1 cellular context compared by ENCODE assay signal in the genomic region with DNA sequence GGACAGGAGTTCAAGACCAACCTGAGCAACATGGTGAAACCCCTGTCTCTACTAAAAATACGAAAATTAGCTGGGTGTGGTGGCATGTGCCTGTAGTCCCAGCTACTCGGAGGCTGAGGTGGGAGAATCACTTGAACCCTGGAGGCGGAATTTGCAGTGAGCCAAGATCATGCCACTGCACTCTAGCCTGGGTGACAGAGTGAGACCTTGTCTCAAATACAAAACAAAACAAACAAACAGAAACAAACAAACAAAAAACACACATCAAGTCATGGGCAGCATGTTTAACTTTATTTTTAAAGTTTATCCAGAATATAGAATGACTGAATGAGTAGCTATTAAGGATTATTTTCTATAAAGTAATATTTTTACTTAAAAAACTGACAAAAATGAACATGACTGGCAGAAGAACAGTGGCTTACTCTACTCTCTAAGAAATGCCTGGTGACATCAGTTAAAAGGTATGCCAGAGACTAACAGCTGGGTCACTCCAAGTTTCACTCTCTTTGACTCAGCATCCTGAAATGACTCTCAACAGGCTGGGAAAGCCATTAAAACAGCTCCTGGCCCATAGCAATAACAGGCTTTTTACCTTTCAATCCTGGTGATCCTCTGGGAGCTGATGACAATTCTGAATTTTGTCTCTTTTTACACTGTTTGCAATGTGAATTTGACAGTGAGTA.
TF ChIP-seq lines count a peak whose summit lies in the region.

No MANE protein-coding gene starts in this region.

TF ChIP-seq in HepG2, 621 proteins besides CTCF, POLR2A, EP300 and RAD21 (continued from another document and continues in another):
- TF ChIP-seq TFDP1 (CRISPR knock-in tag; IDR thresholded peaks at IDR 0.05; ENCODE audit: borderline replicate concordance) (no peak), RARA (CRISPR knock-in tag; IDR thresholded peaks at IDR 0.05) (peak; percentile 54), NFE2L2 (IDR thresholded peaks at IDR 0.05; ENCODE audit: low read length) (peak; percentile 75), ZFY (CRISPR knock-in tag; IDR thresholded peaks at IDR 0.05) (no peak), PHF20 (CRISPR knock-in tag; IDR thresholded peaks at IDR 0.05) (no peak), GTF3A (CRISPR knock-in tag; conservative IDR thresholded peaks at IDR 0.05) (no peak), HBP1 (CRISPR knock-in tag; IDR thresholded peaks at IDR 0.05; ENCODE audit: low read depth) (0 out of 2 replicates have a peak, but pooled peaks have one; percentile 11), DPF2 (CRISPR knock-in tag; IDR thresholded peaks at IDR 0.05; ENCODE audit: borderline replicate concordance, low read depth) (no peak), CHD2 (IDR thresholded peaks at IDR 0.05; ENCODE audit: low read depth, low read length) (no peak), SAP130 (CRISPR knock-in tag; IDR thresholded peaks at IDR 0.05; ENCODE audit: low read depth) (peak; percentile 73), MAF1 (CRISPR knock-in tag; IDR thresholded peaks at IDR 0.05; ENCODE audit: borderline replicate concordance) (no peak), RCOR2 (CRISPR knock-in tag; IDR thresholded peaks at IDR 0.05) (no peak; the same call in 1 of the 2 replicates), ZNF615 (CRISPR knock-in tag; IDR thresholded peaks at IDR 0.05; ENCODE audit: borderline replicate concordance) (no peak), ZNF569 (CRISPR knock-in tag; IDR thresholded peaks at IDR 0.05; ENCODE audit: borderline replicate concordance) (no peak), JUNB (CRISPR knock-in tag; IDR thresholded peaks at IDR 0.05; ENCODE audit: borderline replicate concordance) (peak; percentile 29; the same call in 1 of the 2 replicates), ZNF850 (CRISPR knock-in tag; conservative IDR thresholded peaks at IDR 0.05) (peak; percentile 53; the same call in 1 of the 2 replicates), RXRB (CRISPR knock-in tag; IDR thresholded peaks at IDR 0.05; ENCODE audit: borderline replicate concordance) (peak; percentile 32), RELA (CRISPR knock-in tag; IDR thresholded peaks at IDR 0.05) (no peak), JUN (CRISPR knock-in tag; IDR thresholded peaks at IDR 0.05) (peak; percentile 95), KLF12 (CRISPR knock-in tag; IDR thresholded peaks at IDR 0.05; ENCODE audit: borderline replicate concordance) (no peak), ZNF430 (CRISPR knock-in tag; IDR thresholded peaks at IDR 0.05) (0 out of 2 replicates have a peak, but pooled peaks have one; percentile 66), ZNF44 (CRISPR knock-in tag; IDR thresholded peaks at IDR 0.05) (no peak), PRMT3 (CRISPR knock-in tag; IDR thresholded peaks at IDR 0.05; ENCODE audit: borderline replicate concordance, low read depth) (no peak), ZBTB26 (CRISPR knock-in tag; IDR thresholded peaks at IDR 0.05; ENCODE audit: borderline replicate concordance) (no peak), ZNF343 (CRISPR knock-in tag; IDR thresholded peaks at IDR 0.05) (no peak), GTF2F1 (IDR thresholded peaks at IDR 0.05; ENCODE audit: low read length) (no peak), TGIF2 (CRISPR knock-in tag; IDR thresholded peaks at IDR 0.05) (peak; percentile 59; the same call in 1 of the 2 replicates), ATF7 (IDR thresholded peaks at IDR 0.05) (peak; percentile 30; the same call in 1 of the 2 replicates), ATF7 (CRISPR knock-in tag; IDR thresholded peaks at IDR 0.05) (0 out of 2 replicates have a peak, but pooled peaks have one; percentile 52), ZNF75D (CRISPR knock-in tag; IDR thresholded peaks at IDR 0.05; ENCODE audit: borderline replicate concordance) (no peak), CREB1 (IDR thresholded peaks at IDR 0.05) (peak; percentile 34; the same call in 1 of the 2 replicates), CREB1 (CRISPR knock-in tag; IDR thresholded peaks at IDR 0.05) (no peak), KLF9 (CRISPR knock-in tag; IDR thresholded peaks at IDR 0.05; ENCODE audit: low read depth) (no peak), ATF3 (CRISPR knock-in tag; IDR thresholded peaks at IDR 0.05) (peak; percentile 90), MED1 (CRISPR knock-in tag; IDR thresholded peaks at IDR 0.05) (peak; percentile 37; the same call in 1 of the 2 replicates), ZMYM2 (CRISPR knock-in tag; IDR thresholded peaks at IDR 0.05) (no peak), KDM6A (CRISPR knock-in tag; IDR thresholded peaks at IDR 0.05; ENCODE audit: low read depth) (no peak)
- TF ChIP-seq, protein P1, sequence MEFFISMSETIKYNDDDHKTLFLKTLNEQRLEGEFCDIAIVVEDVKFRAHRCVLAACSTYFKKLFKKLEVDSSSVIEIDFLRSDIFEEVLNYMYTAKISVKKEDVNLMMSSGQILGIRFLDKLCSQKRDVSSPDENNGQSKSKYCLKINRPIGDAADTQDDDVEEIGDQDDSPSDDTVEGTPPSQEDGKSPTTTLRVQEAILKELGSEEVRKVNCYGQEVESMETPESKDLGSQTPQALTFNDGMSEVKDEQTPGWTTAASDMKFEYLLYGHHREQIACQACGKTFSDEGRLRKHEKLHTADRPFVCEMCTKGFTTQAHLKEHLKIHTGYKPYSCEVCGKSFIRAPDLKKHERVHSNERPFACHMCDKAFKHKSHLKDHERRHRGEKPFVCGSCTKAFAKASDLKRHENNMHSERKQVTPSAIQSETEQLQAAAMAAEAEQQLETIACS (CRISPR knock-in tag; IDR thresholded peaks at IDR 0.05) = no peak
- TF ChIP-seq, protein P2, sequence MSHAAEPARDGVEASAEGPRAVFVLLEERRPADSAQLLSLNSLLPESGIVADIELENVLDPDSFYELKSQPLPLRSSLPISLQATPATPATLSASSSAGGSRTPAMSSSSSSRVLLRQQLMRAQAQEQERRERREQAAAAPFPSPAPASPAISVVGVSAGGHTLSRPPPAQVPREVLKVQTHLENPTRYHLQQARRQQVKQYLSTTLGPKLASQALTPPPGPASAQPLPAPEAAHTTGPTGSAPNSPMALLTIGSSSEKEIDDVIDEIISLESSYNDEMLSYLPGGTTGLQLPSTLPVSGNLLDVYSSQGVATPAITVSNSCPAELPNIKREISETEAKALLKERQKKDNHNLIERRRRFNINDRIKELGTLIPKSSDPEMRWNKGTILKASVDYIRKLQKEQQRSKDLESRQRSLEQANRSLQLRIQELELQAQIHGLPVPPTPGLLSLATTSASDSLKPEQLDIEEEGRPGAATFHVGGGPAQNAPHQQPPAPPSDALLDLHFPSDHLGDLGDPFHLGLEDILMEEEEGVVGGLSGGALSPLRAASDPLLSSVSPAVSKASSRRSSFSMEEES (CRISPR knock-in tag; IDR thresholded peaks at IDR 0.05) = no peak
- TF ChIP-seq, protein P3, sequence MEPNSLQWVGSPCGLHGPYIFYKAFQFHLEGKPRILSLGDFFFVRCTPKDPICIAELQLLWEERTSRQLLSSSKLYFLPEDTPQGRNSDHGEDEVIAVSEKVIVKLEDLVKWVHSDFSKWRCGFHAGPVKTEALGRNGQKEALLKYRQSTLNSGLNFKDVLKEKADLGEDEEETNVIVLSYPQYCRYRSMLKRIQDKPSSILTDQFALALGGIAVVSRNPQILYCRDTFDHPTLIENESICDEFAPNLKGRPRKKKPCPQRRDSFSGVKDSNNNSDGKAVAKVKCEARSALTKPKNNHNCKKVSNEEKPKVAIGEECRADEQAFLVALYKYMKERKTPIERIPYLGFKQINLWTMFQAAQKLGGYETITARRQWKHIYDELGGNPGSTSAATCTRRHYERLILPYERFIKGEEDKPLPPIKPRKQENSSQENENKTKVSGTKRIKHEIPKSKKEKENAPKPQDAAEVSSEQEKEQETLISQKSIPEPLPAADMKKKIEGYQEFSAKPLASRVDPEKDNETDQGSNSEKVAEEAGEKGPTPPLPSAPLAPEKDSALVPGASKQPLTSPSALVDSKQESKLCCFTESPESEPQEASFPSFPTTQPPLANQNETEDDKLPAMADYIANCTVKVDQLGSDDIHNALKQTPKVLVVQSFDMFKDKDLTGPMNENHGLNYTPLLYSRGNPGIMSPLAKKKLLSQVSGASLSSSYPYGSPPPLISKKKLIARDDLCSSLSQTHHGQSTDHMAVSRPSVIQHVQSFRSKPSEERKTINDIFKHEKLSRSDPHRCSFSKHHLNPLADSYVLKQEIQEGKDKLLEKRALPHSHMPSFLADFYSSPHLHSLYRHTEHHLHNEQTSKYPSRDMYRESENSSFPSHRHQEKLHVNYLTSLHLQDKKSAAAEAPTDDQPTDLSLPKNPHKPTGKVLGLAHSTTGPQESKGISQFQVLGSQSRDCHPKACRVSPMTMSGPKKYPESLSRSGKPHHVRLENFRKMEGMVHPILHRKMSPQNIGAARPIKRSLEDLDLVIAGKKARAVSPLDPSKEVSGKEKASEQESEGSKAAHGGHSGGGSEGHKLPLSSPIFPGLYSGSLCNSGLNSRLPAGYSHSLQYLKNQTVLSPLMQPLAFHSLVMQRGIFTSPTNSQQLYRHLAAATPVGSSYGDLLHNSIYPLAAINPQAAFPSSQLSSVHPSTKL (CRISPR knock-in tag; IDR thresholded peaks at IDR 0.05) = peak; percentile 70
- TF ChIP-seq, protein P4, sequence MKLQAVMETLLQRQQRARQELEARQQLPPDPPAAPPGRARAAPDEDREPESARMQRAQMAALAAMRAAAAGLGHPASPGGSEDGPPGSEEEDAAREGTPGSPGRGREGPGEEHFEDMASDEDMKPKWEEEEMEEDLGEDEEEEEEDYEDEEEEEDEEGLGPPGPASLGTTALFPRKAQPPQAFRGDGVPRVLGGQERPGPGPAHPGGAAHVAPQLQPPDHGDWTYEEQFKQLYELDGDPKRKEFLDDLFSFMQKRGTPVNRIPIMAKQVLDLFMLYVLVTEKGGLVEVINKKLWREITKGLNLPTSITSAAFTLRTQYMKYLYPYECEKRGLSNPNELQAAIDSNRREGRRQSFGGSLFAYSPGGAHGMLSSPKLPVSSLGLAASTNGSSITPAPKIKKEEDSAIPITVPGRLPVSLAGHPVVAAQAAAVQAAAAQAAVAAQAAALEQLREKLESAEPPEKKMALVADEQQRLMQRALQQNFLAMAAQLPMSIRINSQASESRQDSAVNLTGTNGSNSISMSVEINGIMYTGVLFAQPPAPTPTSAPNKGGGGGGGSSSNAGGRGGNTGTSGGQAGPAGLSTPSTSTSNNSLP (IDR thresholded peaks at IDR 0.05; ENCODE audit: low read depth, low read length) = no peak
- TF ChIP-seq, protein P5, sequence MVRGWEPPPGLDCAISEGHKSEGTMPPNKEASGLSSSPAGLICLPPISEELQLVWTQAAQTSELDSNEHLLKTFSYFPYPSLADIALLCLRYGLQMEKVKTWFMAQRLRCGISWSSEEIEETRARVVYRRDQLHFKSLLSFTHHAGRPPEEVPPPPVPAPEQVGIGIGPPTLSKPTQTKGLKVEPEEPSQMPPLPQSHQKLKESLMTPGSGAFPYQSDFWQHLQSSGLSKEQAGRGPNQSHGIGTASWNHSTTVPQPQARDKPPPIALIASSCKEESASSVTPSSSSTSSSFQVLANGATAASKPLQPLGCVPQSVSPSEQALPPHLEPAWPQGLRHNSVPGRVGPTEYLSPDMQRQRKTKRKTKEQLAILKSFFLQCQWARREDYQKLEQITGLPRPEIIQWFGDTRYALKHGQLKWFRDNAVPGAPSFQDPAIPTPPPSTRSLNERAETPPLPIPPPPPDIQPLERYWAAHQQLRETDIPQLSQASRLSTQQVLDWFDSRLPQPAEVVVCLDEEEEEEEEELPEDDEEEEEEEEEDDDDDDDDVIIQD (CRISPR knock-in tag; IDR thresholded peaks at IDR 0.05; ENCODE audit: low read depth) = peak; percentile 65; the same call in 1 of the 2 replicates
